19 cellular contexts compared by ENCODE assay signal in the genomic region with DNA sequence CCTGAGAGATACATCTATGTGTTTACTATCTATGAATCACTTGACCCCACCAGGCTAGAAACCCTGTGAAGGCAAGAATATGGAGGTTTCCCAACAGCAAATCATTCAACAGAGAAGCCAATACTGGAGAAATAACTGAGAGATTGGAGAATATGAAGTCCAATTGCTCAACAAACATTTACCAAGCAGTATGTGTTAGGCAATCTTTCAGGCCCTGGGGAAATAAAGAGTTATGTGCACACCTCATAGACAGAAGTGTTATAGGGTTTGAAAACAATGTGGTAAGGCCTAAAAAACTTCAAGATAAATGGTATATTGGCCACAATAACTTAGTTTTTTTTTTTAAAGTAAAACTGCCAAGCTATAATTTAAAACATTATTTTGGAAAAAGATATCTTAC.
DNase-seq lines count a peak whose midpoint lies in the region; ATAC-seq and TF ChIP-seq lines count a peak whose summit lies in the region.
"Had no signal": no experiment of that assay in that cellular context is flagged by ENCODE, and none has a peak within 500 bp of the region (broad histone marks: within the 10 kb centered on the region; RNA-seq: fewer than 3 reads in every experiment).

No MANE protein-coding gene starts in this region.

- intact Hi-C loops in Right ventricle myocardium inferior (cut with DNase I) (no loop called here), left ventricle myocardium inferior (cut with micrococcal nuclease) (no loop called here), aorta (cut with DNase I) (no loop called here)

- H3K27ac ChIP-seq in left ventricle myocardium inferior (replicated peaks) (no peak overlapping the region), aorta (ENCODE audit: low read depth in 1 of 2, low read length in 2 of 2) (no peak overlapping the region)
- H3K27ac ChIP-seq: RWPE1 had no signal

- H3K4me3 ChIP-seq in left ventricle myocardium inferior: no peak overlapping the region
- no peak overlapping the region for H3K4me3 ChIP-seq in fibroblast of villous mesenchyme (ENCODE audit: low read depth, low read length)
- H3K4me3 ChIP-seq in aorta (ENCODE audit: low read length in 2 of 2): no peak overlapping the region
- H3K4me3 ChIP-seq: GM12878, HAP-1 had no signal

- H3K4me1 ChIP-seq in left ventricle myocardium inferior: no peaks in the 10 kb centered on the region
- no peaks in the 10 kb centered on the region for H3K4me1 ChIP-seq in aorta (ENCODE audit: control insufficient read depth in 1 of 2, insufficient read depth in 2 of 2, low read length in 2 of 2)
- H3K4me1 ChIP-seq: Caco-2, HAP-1 had no signal

- H3K27me3 ChIP-seq in left ventricle myocardium inferior (ENCODE audit: low read depth) (no peaks in the 10 kb centered on the region), aorta (ENCODE audit: control insufficient read depth in 1 of 2, insufficient read depth in 2 of 2, low read length in 1 of 2) (no peaks in the 10 kb centered on the region)

- H3K36me3 ChIP-seq in left ventricle myocardium inferior (no peaks in the 10 kb centered on the region), aorta (ENCODE audit: control insufficient read depth in 1 of 2, insufficient read depth in 2 of 2, low read length in 1 of 2) (no peaks in the 10 kb centered on the region)
- H3K36me3 ChIP-seq: HAP-1 had no signal

- TF ChIP-seq CTCF in left ventricle myocardium inferior (IDR thresholded peaks at IDR 0.05; ENCODE audit: borderline replicate concordance) (no peak), fibroblast of villous mesenchyme (IDR thresholded peaks at IDR 0.05; ENCODE audit: insufficient read depth, low read depth, low read length) (no peak)

- ATAC-seq in Right ventricle myocardium inferior (peak; percentile 56), aorta (ENCODE audit: low FRiP score) (peak; percentile 54), GM19463 (IDR thresholded peaks at IDR 0.05; ENCODE audit: unreplicated experiment) (no peak), GM18909 (IDR thresholded peaks at IDR 0.05; ENCODE audit: poor library complexity, unreplicated experiment) (no peak), HG03520 (IDR thresholded peaks at IDR 0.05; ENCODE audit: unreplicated experiment) (no peak)
- ATAC-seq: GM12878 had no signal

- H3K9me3 ChIP-seq in left ventricle myocardium inferior (replicated peaks) (no peaks in the 10 kb centered on the region), aorta (ENCODE audit: control insufficient read depth, low read length) (no peaks in the 10 kb centered on the region)
- H3K9me3 ChIP-seq: Caco-2, HAP-1 had no signal

- DNase-seq in Right ventricle myocardium inferior (ENCODE audit: missing footprints) (no peak), left ventricle myocardium inferior (no peak), amniotic epithelial cell (ENCODE audit: low read depth) (peak; percentile 0), fibroblast of villous mesenchyme (ENCODE audit: low read depth) (peak; percentile 5), aorta (no peak)
- DNase-seq: Caco-2; DMS53; NCI-H1048; NCI-H146; NCI-H2081 treated with DMSO at 0.1 percent for 48 hours; NCI-H2227 treated with DMSO at 0.1 percent for 48 hours; NCI-H526; NK-92 treated with Interleukin-12 subunit alpha and Interleukin-12 subunit beta, amount 100 ng/mL, for 24 hours had no signal

Comparison
In these comparisons a context has a peak if more than half of its experiments do, and no peak if none do; other contexts are left out.
1. ATAC-seq: peak in Right ventricle myocardium inferior (single experiment) and aorta (single experiment); none in GM19463 (single experiment), GM18909 (single experiment) and HG03520 (single experiment).
2. DNase-seq: peak in amniotic epithelial cell (single experiment) and fibroblast of villous mesenchyme (single experiment); none in Right ventricle myocardium inferior (single experiment), left ventricle myocardium inferior (single experiment) and aorta (0 of 2).